ENCODE assay signal across 11 cellular contexts in the genomic region with DNA sequence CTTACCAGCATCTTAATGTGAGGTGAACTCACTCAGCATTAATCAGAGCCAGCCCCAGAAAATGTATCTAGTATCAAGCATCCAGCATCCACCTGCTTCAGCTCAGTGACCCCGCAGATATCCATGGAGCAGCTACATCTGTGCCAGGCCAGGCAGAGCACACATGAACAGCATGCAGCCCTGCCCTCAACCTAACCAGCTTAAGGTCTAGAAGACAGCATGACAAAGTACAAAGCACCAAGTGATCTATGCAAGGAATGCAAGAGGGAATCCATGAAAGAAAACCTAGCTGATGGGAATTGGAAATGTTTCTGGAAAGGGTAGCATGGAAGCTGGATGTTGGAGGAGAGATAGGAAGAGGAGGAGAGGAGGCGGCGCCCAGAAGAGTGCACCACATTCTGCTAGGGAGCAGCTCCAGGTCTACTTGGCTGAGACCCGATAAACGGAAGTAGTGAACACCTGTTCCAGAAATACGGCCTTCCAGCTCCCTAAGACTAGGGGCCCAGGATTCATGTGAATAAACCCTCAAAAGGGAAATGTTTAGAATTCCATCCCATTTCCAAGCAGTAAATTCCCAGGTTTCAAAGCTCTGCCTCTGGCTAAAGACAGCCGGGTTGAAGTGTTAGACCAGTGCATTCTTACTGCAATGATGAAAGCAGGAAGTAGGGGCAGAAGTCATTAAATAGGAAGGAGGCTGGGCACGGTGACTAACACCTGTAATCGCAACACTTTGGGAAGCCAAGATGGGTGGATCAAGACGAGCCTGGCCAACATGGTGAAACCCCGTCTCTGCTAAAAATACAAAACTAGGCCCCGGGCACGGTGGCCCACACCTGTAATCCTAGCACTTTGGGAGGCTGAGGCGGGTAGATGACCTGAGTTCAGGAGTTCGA. TPM values are rescaled to one million over a fixed set of nuclear protein-coding genes. Genes with fewer than 3 reads are reported as not detected.
A peak's percentile ranks its signal among the peaks of the same experiment; 100 is the strongest.
DNase-seq lines count a peak whose midpoint lies in the region; ATAC-seq and TF ChIP-seq lines count a peak whose summit lies in the region.
"Had no signal": no experiment of that assay in that cellular context is flagged by ENCODE, and none has a peak within 500 bp of the region (broad histone marks: within the 10 kb centered on the region; RNA-seq: fewer than 3 reads in every experiment).

No MANE protein-coding gene starts in this region.

- no peak for ATAC-seq in activated CD4-positive, CD25-positive, alpha-beta regulatory T cell treated with anti-CD3 and anti-CD28 coated beads, Interleukin-2, amount 50 U/mL, for 24 hours
- ATAC-seq: sciatic nerve, T-cell had no signal

- peaks cover 4% of the 10 kb centered on the region for H3K4me1 ChIP-seq in Caco-2
- peaks cover 12% of the 10 kb centered on the region for H3K4me1 ChIP-seq in Karpas-422 (ENCODE audit: low read length)
- no peaks in the 10 kb centered on the region for H3K4me1 ChIP-seq in testis
- peaks cover 8% of the 10 kb centered on the region for H3K4me1 ChIP-seq in HAP-1

- H3K4me2 ChIP-seq in Karpas-422 (ENCODE audit: low read depth, low read length, poor library complexity, severe bottlenecking): no peak overlapping the region

- H3K9me3 Mint-ChIP-seq in Caco-2 (ENCODE audit: unreplicated experiment) (no peaks in the 10 kb centered on the region), mesothelial cell of epicardium (no peaks in the 10 kb centered on the region)
- H3K9me3 Mint-ChIP-seq: dendritic cell treated with granulocyte-macrophage colony-stimulating factor and Interleukin-4, amounts not matched to agents 40 ng/mL and 50 ng/mL, for 4 days; T-cell had no signal

- no peak for TF ChIP-seq CTCF in Caco-2 (IDR thresholded peaks at IDR 0.05; ENCODE audit: insufficient read depth in 1 of 2, low read depth in 1 of 2, low read length in 1 of 2, severe bottlenecking in 1 of 2, unreplicated experiment in 1 of 2)
- TF ChIP-seq CTCF in cardiac fibroblast (IDR thresholded peaks at IDR 0.05; ENCODE audit: low read depth, low read length): no peak
- TF ChIP-seq CTCF in mesothelial cell of epicardium (IDR thresholded peaks at IDR 0.05; ENCODE audit: unreplicated experiment): no peak
- no peak for TF ChIP-seq CTCF in testis (IDR thresholded peaks at IDR 0.05)

- H4K20me1 ChIP-seq in Karpas-422 (ENCODE audit: insufficient read depth, low read depth, low read length): peaks cover 20% of the 10 kb centered on the region; the same call in 1 of the 2 replicates

- peaks cover 8% of the 10 kb centered on the region for H3K36me3 ChIP-seq in Caco-2 (ENCODE audit: control insufficient read depth, insufficient read depth, low read length)
- H3K36me3 ChIP-seq in Karpas-422 (ENCODE audit: insufficient read depth, low read length): peaks cover 28% of the 10 kb centered on the region
- H3K36me3 ChIP-seq in testis (ENCODE audit: low read depth, missing control alignments): no peaks in the 10 kb centered on the region
- H3K36me3 ChIP-seq in HAP-1 (replicated peaks): peaks cover 33% of the 10 kb centered on the region

- H3K4me3 ChIP-seq in Caco-2 (ENCODE audit: low read depth, low read length) (no peak overlapping the region), Karpas-422 (ENCODE audit: low read length) (no peak overlapping the region), cardiac fibroblast (replicated peaks in 1 of 2; ENCODE audit: low read depth in 2 of 2, low read length in 2 of 2) (no peak overlapping the region), testis (no peak overlapping the region), HAP-1 (no peak overlapping the region)

- BruUV-seq in Caco-2 (replicated peaks; lab: Mats Ljungman, UMichigan): no TSS peak

- H3K27ac ChIP-seq in Karpas-422 (ENCODE audit: low read length): no peak overlapping the region
- no peak overlapping the region for H3K27ac ChIP-seq in testis

- POLR2A ChIA-PET in Caco-2 (lab: Charles Lee): interaction anchor here (0.6 to 1.2 kb wide), 2 partner anchors 16 to 332 kb away, joined by 3 to 4 read pairs; no protein-coding TSS in a partner anchor

- H3K9me3 ChIP-seq in Caco-2: no peaks in the 10 kb centered on the region
- H3K9me3 ChIP-seq in Karpas-422 (ENCODE audit: low read length): no peaks in the 10 kb centered on the region
- H3K9me3 ChIP-seq in testis: no peaks in the 10 kb centered on the region
- no peaks in the 10 kb centered on the region for H3K9me3 ChIP-seq in HAP-1

- H3K27me3 Mint-ChIP-seq in Caco-2 (ENCODE audit: insufficient read depth, unreplicated experiment): no peaks in the 10 kb centered on the region
- no peaks in the 10 kb centered on the region for H3K27me3 Mint-ChIP-seq in mesothelial cell of epicardium (ENCODE audit: low read depth)
- H3K27me3 Mint-ChIP-seq: dendritic cell treated with granulocyte-macrophage colony-stimulating factor and Interleukin-4, amounts not matched to agents 40 ng/mL and 50 ng/mL, for 4 days; T-cell had no signal

- peaks cover 62% of the 10 kb centered on the region for H3K36me3 Mint-ChIP-seq in Caco-2 (ENCODE audit: insufficient read depth, unreplicated experiment)
- peaks cover 20% of the 10 kb centered on the region for H3K36me3 Mint-ChIP-seq in mesothelial cell of epicardium

- in situ Hi-C loops in HAP-1 (cut with MboI; ENCODE audit: low sequenced_read_pairs): no loop called here

- peaks cover 7% of the 10 kb centered on the region for H3K4me1 Mint-ChIP-seq in Caco-2 (ENCODE audit: low read depth, unreplicated experiment)
- H3K4me1 Mint-ChIP-seq in mesothelial cell of epicardium: peaks cover 3% of the 10 kb centered on the region

- H3K27me3 ChIP-seq in Caco-2 (replicated peaks; ENCODE audit: control insufficient read depth, insufficient read depth, low read length) (no peaks in the 10 kb centered on the region), Karpas-422 (ENCODE audit: low read length) (no peaks in the 10 kb centered on the region), testis (no peaks in the 10 kb centered on the region), HAP-1 (ENCODE audit: low read depth) (no peaks in the 10 kb centered on the region)

- peak in 1 of 2 experiments; percentile 14 for DNase-seq in Caco-2
- DNase-seq in Karpas-422: peak; percentile 47
- DNase-seq in cardiac fibroblast (ENCODE audit: low read depth in 2 of 2): peak; percentile 75 to 83
- DNase-seq in mesothelial cell of epicardium (ENCODE audit: low spot score in 2 of 2, unreplicated experiment in 2 of 2): no peak
- no peak for DNase-seq in stimulated activated CD4-positive, alpha-beta T cell treated with anti-CD3 and anti-CD28 coated beads, Interleukin-4, amount 100 ng/mL, for 4 hours
- no peak for DNase-seq in testis
- no peak for DNase-seq in HAP-1 (ENCODE audit: low spot score in 2 of 2)
- DNase-seq: T-cell had no signal

- H2AFZ ChIP-seq in Karpas-422 (ENCODE audit: low read length): no peak overlapping the region

- intact Hi-C loops in Caco-2 (cut with micrococcal nuclease; ENCODE audit: unreplicated experiment): no loop called here
- intact Hi-C loops in testis (cut with DNase I; ENCODE audit: low total_unique reads): no loop called here

- H3K9ac ChIP-seq in Karpas-422 (ENCODE audit: low read length): no peak overlapping the region

- CTCF ChIA-PET in Caco-2 (lab: Charles Lee): interaction anchor here (0.5 to 1.5 kb wide), 2 partner anchors 32 to 56 kb away, joined by 3 to 5 read pairs; no protein-coding TSS in a partner anchor

- TF ChIP-seq POLR2A in testis (IDR thresholded peaks at IDR 0.05): no peak

- peak overlapping the region; percentile 66 for H3K27ac Mint-ChIP-seq in Caco-2 (ENCODE audit: unreplicated experiment)
- H3K27ac Mint-ChIP-seq in mesothelial cell of epicardium: peak overlapping the region; percentile 15
- H3K27ac Mint-ChIP-seq: dendritic cell treated with granulocyte-macrophage colony-stimulating factor and Interleukin-4, amounts not matched to agents 40 ng/mL and 50 ng/mL, for 4 days had no signal

- H3K4me3 Mint-ChIP-seq in Caco-2 (ENCODE audit: unreplicated experiment) (peak overlapping the region; percentile 15), mesothelial cell of epicardium (no peak overlapping the region)
- H3K4me3 Mint-ChIP-seq: dendritic cell treated with granulocyte-macrophage colony-stimulating factor and Interleukin-4, amounts not matched to agents 40 ng/mL and 50 ng/mL, for 4 days; T-cell had no signal

- WGBS in testis, 2 donors: 67 to 70% methylated on average over 15 of the region's 15 CpGs

- no peaks in the 10 kb centered on the region for H3K79me2 ChIP-seq in Karpas-422 (ENCODE audit: low read length)

- no peaks in the 10 kb centered on the region for H3K9me2 ChIP-seq in Karpas-422 (replicated peaks; ENCODE audit: insufficient read depth, low read length)

RNA-seq across cellular contexts. Expression of a gene that starts 23.5 kb away (rescaled TPM):
- total RNA-seq in Caco-2 (2022) (18.8 and 24.3 TPM in 2 replicates), mesothelial cell of epicardium (25.2 to 27.2 TPM (median 26.4 TPM) in 3 replicates), testis (10 to 100 TPM; 32.8 to 39.7 TPM)
- 19.9 and 29.7 TPM in 2 replicates for total RNA-seq in Karpas-422 (2014; rRNA removed; shearing (Covaris generic); ENCODE audit: low replicate concordance)
- polyA plus RNA-seq in testis (ENCODE audit: insufficient read depth, low read depth, low replicate concordance): 34.6 TPM

RNA-seq across cellular contexts. Expression of a gene that starts 59.1 kb away (rescaled TPM):
- 0.32 TPM in 1 of 2 replicates, not detected in the other for total RNA-seq in Caco-2 (2022)
- total RNA-seq in Karpas-422 (2014; rRNA removed; shearing (Covaris generic); ENCODE audit: low replicate concordance): 0.90 TPM in 1 of 2 replicates, not detected in the other
- 3.2 to 4.6 TPM (median 3.3 TPM) in 3 replicates for total RNA-seq in mesothelial cell of epicardium
- total RNA-seq in testis: 10 to 100 TPM in 1 of 2 donors, 1 to 10 TPM in 1; 6.5 to 12.8 TPM
- polyA plus RNA-seq in testis (ENCODE audit: insufficient read depth, low read depth, low replicate concordance): 9.1 TPM

Comparison
In these comparisons a context has a peak if more than half of its experiments do, and no peak if none do; other contexts are left out.
1. DNase-seq: peak in Karpas-422 (single experiment) and cardiac fibroblast (2 of 2); none in mesothelial cell of epicardium (0 of 2), stimulated activated CD4-positive, alpha-beta T cell treated with anti-CD3 and anti-CD28 coated beads, Interleukin-4, amount 100 ng/mL, for 4 hours (0 of 2), testis (single experiment) and HAP-1 (0 of 2).